Comparison of ENCODE assay signal across 20 cellular contexts in the genomic region with DNA sequence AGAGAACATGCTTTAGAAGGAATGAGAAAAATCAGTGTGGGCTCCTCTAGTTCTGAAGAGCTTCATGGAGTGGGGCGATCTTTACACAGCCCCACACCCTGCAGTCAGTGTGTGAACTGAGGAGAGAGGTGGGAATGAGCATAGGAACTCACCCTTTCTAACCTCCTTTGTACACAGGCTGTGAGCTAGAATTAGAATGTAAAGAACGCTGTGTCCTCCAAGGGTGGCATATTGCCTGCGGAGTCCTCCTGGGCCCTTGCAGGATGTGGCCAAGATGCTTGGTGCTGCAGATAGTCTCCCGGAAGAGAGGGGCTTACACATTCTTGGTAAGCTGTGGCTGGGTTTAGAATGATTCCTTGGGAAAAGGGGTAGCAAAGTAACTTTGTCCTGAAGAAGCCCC. TPM values are rescaled to one million over a fixed set of nuclear protein-coding genes. Genes with fewer than 3 reads are reported as not detected.
A peak's percentile ranks its signal among the peaks of the same experiment; 100 is the strongest.
DNase-seq lines count a peak whose midpoint lies in the region; ATAC-seq and TF ChIP-seq lines count a peak whose summit lies in the region.
"Had no signal": no experiment of that assay in that cellular context is flagged by ENCODE, and none has a peak within 500 bp of the region (broad histone marks: within the 10 kb centered on the region; RNA-seq: fewer than 3 reads in every experiment).

No MANE protein-coding gene starts in this region.

- no peaks in the 10 kb centered on the region for H3K9me3 ChIP-seq in naive thymus-derived CD4-positive, alpha-beta T cell (ENCODE audit: control insufficient read depth in 2 of 3, low read length in 3 of 3)
- H3K9me3 ChIP-seq in upper lobe of right lung: no peaks in the 10 kb centered on the region
- H3K9me3 ChIP-seq: HAP-1, thyroid gland had no signal

- ATAC-seq in activated naive CD8-positive, alpha-beta T cell treated with anti-CD3 and anti-CD28 coated beads, Interleukin-2, amount 10 ng/mL, durations not matched to agents 7 days and 5 days (ENCODE audit: low read depth): peak; percentile 81
- peak; percentile 73 for ATAC-seq in activated CD8-positive, alpha-beta T cell treated with anti-CD3 and anti-CD28 coated beads, Interleukin-2, amount 10 ng/mL, durations not matched to agents 7 days and 5 days
- no peak for ATAC-seq in naive thymus-derived CD4-positive, alpha-beta T cell
- ATAC-seq in upper lobe of right lung: peak; percentile 61
- ATAC-seq: esophagus mucosa had no signal

- no peaks in the 10 kb centered on the region for H3K27me3 ChIP-seq in naive thymus-derived CD4-positive, alpha-beta T cell (ENCODE audit: control insufficient read depth in 2 of 2, insufficient read depth in 2 of 2, low read length in 2 of 2)
- no peaks in the 10 kb centered on the region for H3K27me3 ChIP-seq in upper lobe of right lung
- H3K27me3 ChIP-seq: thyroid gland had no signal

- H3K9me3 Mint-ChIP-seq in activated naive CD8-positive, alpha-beta T cell treated with anti-CD3 and anti-CD28 coated beads, Interleukin-2, amount 10 ng/mL, durations not matched to agents 7 days and 5 days: no peaks in the 10 kb centered on the region
- no peaks in the 10 kb centered on the region for H3K9me3 Mint-ChIP-seq in activated naive CD8-positive, alpha-beta T cell treated with anti-CD3 and anti-CD28 coated beads for 36 hours
- H3K9me3 Mint-ChIP-seq in activated CD8-positive, alpha-beta T cell treated with anti-CD3 and anti-CD28 coated beads, Interleukin-2, amount 10 ng/mL, durations not matched to agents 7 days and 5 days (ENCODE audit: insufficient read depth): no peaks in the 10 kb centered on the region
- H3K9me3 Mint-ChIP-seq in naive thymus-derived CD4-positive, alpha-beta T cell: peaks cover 0 to 1% (median 0%) of the 10 kb centered on the region in 11 donors
- no peaks in the 10 kb centered on the region for H3K9me3 Mint-ChIP-seq in type B pancreatic cell
- H3K9me3 Mint-ChIP-seq: IgD-negative memory B cell had no signal

- no peak overlapping the region for H3K4me3 ChIP-seq in naive thymus-derived CD4-positive, alpha-beta T cell (ENCODE audit: low read length)
- no peak overlapping the region for H3K4me3 ChIP-seq in upper lobe of right lung
- H3K4me3 ChIP-seq: HAP-1, thyroid gland had no signal

- H3K27me3 Mint-ChIP-seq in activated naive CD8-positive, alpha-beta T cell treated with anti-CD3 and anti-CD28 coated beads, Interleukin-2, amount 10 ng/mL, durations not matched to agents 7 days and 5 days: no peaks in the 10 kb centered on the region
- no peaks in the 10 kb centered on the region for H3K27me3 Mint-ChIP-seq in activated naive CD8-positive, alpha-beta T cell treated with anti-CD3 and anti-CD28 coated beads for 36 hours
- no peaks in the 10 kb centered on the region for H3K27me3 Mint-ChIP-seq in activated CD8-positive, alpha-beta T cell treated with anti-CD3 and anti-CD28 coated beads, Interleukin-2, amount 10 ng/mL, durations not matched to agents 7 days and 5 days (ENCODE audit: low read depth)
- no peaks in the 10 kb centered on the region for H3K27me3 Mint-ChIP-seq in naive thymus-derived CD4-positive, alpha-beta T cell
- peaks cover 12% of the 10 kb centered on the region for H3K27me3 Mint-ChIP-seq in type B pancreatic cell
- H3K27me3 Mint-ChIP-seq: IgD-negative memory B cell had no signal

- DNase-seq in activated naive CD8-positive, alpha-beta T cell treated with anti-CD3 and anti-CD28 coated beads, Interleukin-2, amount 10 ng/mL, durations not matched to agents 7 days and 5 days: no peak
- DNase-seq in activated naive CD8-positive, alpha-beta T cell treated with anti-CD3 and anti-CD28 coated beads for 36 hours: no peak
- peak; percentile 59 for DNase-seq in activated CD8-positive, alpha-beta T cell treated with anti-CD3 and anti-CD28 coated beads, Interleukin-2, amount 10 ng/mL, durations not matched to agents 7 days and 5 days
- peak in 3 of 9 donors; percentile 21 to 38 (median 29) for DNase-seq in naive thymus-derived CD4-positive, alpha-beta T cell
- DNase-seq in upper lobe of right lung (no peak), type B pancreatic cell (ENCODE audit: extremely low spot score, unreplicated experiment) (no peak), DMS53 (lab: John Stamatoyannopoulos, UW) (no peak), GM10248 (ENCODE audit: extremely low spot score) (no peak)
- DNase-seq: activated CD4-positive, alpha-beta T cell treated with anti-CD3 and anti-CD28 coated beads, Interleukin-2, amount 50 U/mL, for 48 hours; amniotic stem cell; caudate nucleus; MV-4-11; NCI-H187 treated with DMSO at 0.1 percent for 48 hours; NCI-H345; RPMI8226; thyroid gland had no signal

- TF ChIP-seq CTCF in upper lobe of right lung (IDR thresholded peaks at IDR 0.05) (no peak), type B pancreatic cell (conservative IDR thresholded peaks at IDR 0.05) (no peak), GM10248 (IDR thresholded peaks at IDR 0.05; ENCODE audit: control extremely low read depth, extremely low read depth, low read depth, missing control alignments) (no peak)

- peak overlapping the region; percentile 80 for H3K27ac Mint-ChIP-seq in activated naive CD8-positive, alpha-beta T cell treated with anti-CD3 and anti-CD28 coated beads, Interleukin-2, amount 10 ng/mL, durations not matched to agents 7 days and 5 days
- H3K27ac Mint-ChIP-seq in activated naive CD8-positive, alpha-beta T cell treated with anti-CD3 and anti-CD28 coated beads for 36 hours: no peak overlapping the region
- peak overlapping the region; percentile 77 for H3K27ac Mint-ChIP-seq in activated CD8-positive, alpha-beta T cell treated with anti-CD3 and anti-CD28 coated beads, Interleukin-2, amount 10 ng/mL, durations not matched to agents 7 days and 5 days
- peak overlapping the region in 6 of 9 donors; percentile 21 to 77 (median 51) for H3K27ac Mint-ChIP-seq in naive thymus-derived CD4-positive, alpha-beta T cell
- H3K27ac Mint-ChIP-seq in type B pancreatic cell: no peak overlapping the region
- H3K27ac Mint-ChIP-seq: IgD-negative memory B cell, progenitor cell of endocrine pancreas had no signal

- peak overlapping the region; percentile 44 for H3K4me3 Mint-ChIP-seq in activated naive CD8-positive, alpha-beta T cell treated with anti-CD3 and anti-CD28 coated beads, Interleukin-2, amount 10 ng/mL, durations not matched to agents 7 days and 5 days
- H3K4me3 Mint-ChIP-seq in activated naive CD8-positive, alpha-beta T cell treated with anti-CD3 and anti-CD28 coated beads for 36 hours: no peak overlapping the region
- no peak overlapping the region for H3K4me3 Mint-ChIP-seq in activated CD8-positive, alpha-beta T cell treated with anti-CD3 and anti-CD28 coated beads, Interleukin-2, amount 10 ng/mL, durations not matched to agents 7 days and 5 days
- H3K4me3 Mint-ChIP-seq in naive thymus-derived CD4-positive, alpha-beta T cell: peak overlapping the region in 4 of 10 donors; percentile 20 to 39 (median 30)
- H3K4me3 Mint-ChIP-seq in type B pancreatic cell: no peak overlapping the region
- H3K4me3 Mint-ChIP-seq: IgD-negative memory B cell had no signal

- H3K36me3 ChIP-seq in naive thymus-derived CD4-positive, alpha-beta T cell (ENCODE audit: control insufficient read depth in 2 of 3, insufficient read depth in 3 of 3, low read length in 3 of 3): no peaks in the 10 kb centered on the region
- no peaks in the 10 kb centered on the region for H3K36me3 ChIP-seq in upper lobe of right lung
- H3K36me3 ChIP-seq: HAP-1, thyroid gland had no signal

- POLR2A ChIA-PET in activated naive CD8-positive, alpha-beta T cell treated with anti-CD3 and anti-CD28 coated beads, Interleukin-2, amount 10 ng/mL, durations not matched to agents 7 days and 5 days (lab: Charles Lee): interaction anchor here (0.9 to 4.2 kb wide), 7 partner anchors 23 to 135 kb away, joined by 3 to 22 read pairs (median 6); a partner anchor contains a TSS
- POLR2A ChIA-PET in activated CD8-positive, alpha-beta T cell treated with anti-CD3 and anti-CD28 coated beads, Interleukin-2, amount 10 ng/mL, durations not matched to agents 7 days and 5 days (lab: Charles Lee): interaction anchor here (1.1 to 3.2 kb wide), 3 partner anchors 11 to 132 kb away, joined by 4 to 17 read pairs (median 16); a partner anchor contains a TSS
- POLR2A ChIA-PET in naive thymus-derived CD4-positive, alpha-beta T cell (lab: Charles Lee): interaction anchor here (0.5 to 2.3 kb wide), 3 partner anchors 13 to 24 kb away, joined by 3 to 9 read pairs (median 6); no protein-coding TSS in a partner anchor
- POLR2A ChIA-PET in GM10248 (lab: Yijun Ruan, JAX): no interaction called here

- H3K36me3 Mint-ChIP-seq in activated naive CD8-positive, alpha-beta T cell treated with anti-CD3 and anti-CD28 coated beads, Interleukin-2, amount 10 ng/mL, durations not matched to agents 7 days and 5 days: peaks cover 4% of the 10 kb centered on the region
- no peaks in the 10 kb centered on the region for H3K36me3 Mint-ChIP-seq in activated naive CD8-positive, alpha-beta T cell treated with anti-CD3 and anti-CD28 coated beads for 36 hours
- no peaks in the 10 kb centered on the region for H3K36me3 Mint-ChIP-seq in activated CD8-positive, alpha-beta T cell treated with anti-CD3 and anti-CD28 coated beads, Interleukin-2, amount 10 ng/mL, durations not matched to agents 7 days and 5 days (ENCODE audit: low read depth)
- H3K36me3 Mint-ChIP-seq in naive thymus-derived CD4-positive, alpha-beta T cell: peaks cover 0 to 4% (median 0%) of the 10 kb centered on the region in 5 donors
- H3K36me3 Mint-ChIP-seq in type B pancreatic cell: no peaks in the 10 kb centered on the region

- H3K4me1 Mint-ChIP-seq in activated naive CD8-positive, alpha-beta T cell treated with anti-CD3 and anti-CD28 coated beads, Interleukin-2, amount 10 ng/mL, durations not matched to agents 7 days and 5 days: peaks cover 57% of the 10 kb centered on the region
- peaks cover 40% of the 10 kb centered on the region for H3K4me1 Mint-ChIP-seq in activated naive CD8-positive, alpha-beta T cell treated with anti-CD3 and anti-CD28 coated beads for 36 hours
- H3K4me1 Mint-ChIP-seq in activated CD8-positive, alpha-beta T cell treated with anti-CD3 and anti-CD28 coated beads, Interleukin-2, amount 10 ng/mL, durations not matched to agents 7 days and 5 days (ENCODE audit: low read depth): peaks cover 89% of the 10 kb centered on the region
- H3K4me1 Mint-ChIP-seq in naive thymus-derived CD4-positive, alpha-beta T cell: peaks cover 36 to 69% (median 60%) of the 10 kb centered on the region in 7 donors
- peaks cover 6% of the 10 kb centered on the region for H3K4me1 Mint-ChIP-seq in type B pancreatic cell (ENCODE audit: unreplicated experiment)

- intact Hi-C loops in naive thymus-derived CD4-positive, alpha-beta T cell (cut with micrococcal nuclease): loop anchor here in 1 of 2 donors (2.0 to 10.0 kb wide), 2 partner anchors 23 to 475 kb away; no protein-coding TSS in a partner anchor
- intact Hi-C loops in upper lobe of right lung (cut with DNase I): no loop called here

- CTCF ChIA-PET in activated CD8-positive, alpha-beta T cell treated with anti-CD3 and anti-CD28 coated beads, Interleukin-2, amount 10 ng/mL, durations not matched to agents 7 days and 5 days (lab: Charles Lee): interaction anchor here (0.8 to 2.9 kb wide), 10 partner anchors 9 to 195 kb away, joined by 3 to 33 read pairs (median 4); a partner anchor contains a TSS
- CTCF ChIA-PET in naive thymus-derived CD4-positive, alpha-beta T cell (lab: Charles Lee): interaction anchor here (0.6 to 2.6 kb wide), 4 partner anchors 110 to 201 kb away, joined by 4 to 10 read pairs (median 6); a partner anchor contains a TSS
- CTCF ChIA-PET in GM10248 (lab: Yijun Ruan, JAX): interaction anchor here (0.8 to 2.6 kb wide), 8 partner anchors 9 to 196 kb away, joined by 3 to 14 read pairs (median 5); a partner anchor contains a TSS

- peaks cover 0 to 20% of the 10 kb centered on the region in 2 donors for H3K4me1 ChIP-seq in naive thymus-derived CD4-positive, alpha-beta T cell (ENCODE audit: control insufficient read depth in 2 of 2, insufficient read depth in 2 of 2, low read length in 2 of 2)
- peaks cover 22% of the 10 kb centered on the region for H3K4me1 ChIP-seq in upper lobe of right lung
- H3K4me1 ChIP-seq: HAP-1 had no signal

- no peak overlapping the region for H3K27ac ChIP-seq in naive thymus-derived CD4-positive, alpha-beta T cell (ENCODE audit: low read depth, low read length)
- H3K27ac ChIP-seq in upper lobe of right lung: peak overlapping the region; percentile 28
- H3K27ac ChIP-seq: thyroid gland had no signal

RNA-seq across cellular contexts. Expression of a gene that starts 43.9 kb away (rescaled TPM):
- 1 to 10 TPM; 5.4 to 7.8 TPM for total RNA-seq in activated naive CD8-positive, alpha-beta T cell treated with anti-CD3 and anti-CD28 coated beads, Interleukin-2, amount 10 ng/mL, durations not matched to agents 7 days and 5 days
- total RNA-seq in activated naive CD8-positive, alpha-beta T cell treated with anti-CD3 and anti-CD28 coated beads for 36 hours: 1 to 10 TPM; 1.4 to 1.9 TPM
- total RNA-seq in activated CD8-positive, alpha-beta T cell treated with anti-CD3 and anti-CD28 coated beads, Interleukin-2, amount 10 ng/mL, durations not matched to agents 7 days and 5 days: 10 to 100 TPM in 1 of 2 experiments, 1 to 10 TPM in 1; 8.0 to 10.6 TPM
- total RNA-seq in naive thymus-derived CD4-positive, alpha-beta T cell: 10 to 100 TPM in 1 of 5 experiments, 1 to 10 TPM in 3, under 1 TPM in 1; 0.84 to 11.2 (median 2.1) TPM
- polyA plus RNA-seq in naive thymus-derived CD4-positive, alpha-beta T cell: 10 to 100 TPM in 1 of 2 donors, 1 to 10 TPM in 1; 8.8 to 10.0 TPM
- total RNA-seq in upper lobe of right lung (23.4 TPM), type B pancreatic cell (ENCODE audit: low replicate concordance) (1.2 TPM in 1 of 2 replicates, not detected in the other)

Comparison
In these comparisons a context has a peak if more than half of its experiments do, and no peak if none do; other contexts are left out.
1. H3K27ac Mint-ChIP-seq: peak in activated naive CD8-positive, alpha-beta T cell treated with anti-CD3 and anti-CD28 coated beads, Interleukin-2, amount 10 ng/mL, durations not matched to agents 7 days and 5 days (single experiment), activated CD8-positive, alpha-beta T cell treated with anti-CD3 and anti-CD28 coated beads, Interleukin-2, amount 10 ng/mL, durations not matched to agents 7 days and 5 days (single experiment) and naive thymus-derived CD4-positive, alpha-beta T cell (6 of 9); none in activated naive CD8-positive, alpha-beta T cell treated with anti-CD3 and anti-CD28 coated beads for 36 hours (single experiment) and type B pancreatic cell (single experiment).